9 cellular contexts compared by ENCODE assay signal in the genomic region with DNA sequence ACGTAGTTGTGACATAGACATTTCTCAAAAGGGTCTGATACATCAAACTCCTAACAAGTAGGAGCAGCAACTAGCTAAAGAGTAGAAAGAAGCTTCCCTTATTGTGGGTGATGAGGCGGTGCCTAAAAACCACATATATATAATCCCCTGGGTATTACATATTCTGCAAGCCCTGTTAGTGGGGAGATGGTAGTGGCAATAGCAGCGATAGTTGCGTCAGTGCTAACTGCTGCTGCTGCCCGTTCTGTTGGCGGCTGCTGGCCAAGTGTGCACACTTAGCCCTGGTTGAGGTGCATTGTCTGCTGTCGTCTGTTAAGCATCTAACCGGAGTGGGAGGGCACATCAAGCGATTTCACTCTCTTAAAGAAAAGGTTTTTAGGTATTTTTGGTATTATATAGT. TPM values are rescaled to one million over a fixed set of nuclear protein-coding genes. Genes with fewer than 3 reads are reported as not detected.
DNase-seq lines count a peak whose midpoint lies in the region; ATAC-seq and TF ChIP-seq lines count a peak whose summit lies in the region.
"Had no signal": no experiment of that assay in that cellular context is flagged by ENCODE, and none has a peak within 500 bp of the region (broad histone marks: within the 10 kb centered on the region; RNA-seq: fewer than 3 reads in every experiment).

No MANE protein-coding gene starts in this region.

- H3K36me3 ChIP-seq in cardiac muscle cell (peaks cover 11% of the 10 kb centered on the region), right atrium auricular region (peaks cover 26% of the 10 kb centered on the region), A673 (ENCODE audit: insufficient read depth, low read length, poor library complexity, severe bottlenecking) (peaks cover 3% of the 10 kb centered on the region)

- no peaks in the 10 kb centered on the region for H3K36me3 Mint-ChIP-seq in activated B cell treated with CpG ODN at 0.5 μM for 24 hours (ENCODE audit: low read depth)
- peaks cover 34% of the 10 kb centered on the region for H3K36me3 Mint-ChIP-seq in stimulated activated naive CD8-positive, alpha-beta T cell treated with anti-CD3 and anti-CD28 coated beads, Interleukin-15, Interleukin-2, amounts not matched to agents 100 ng/mL and 50 ng/mL, for 24 hours (ENCODE audit: low read depth)
- H3K36me3 Mint-ChIP-seq in activated CD4-positive, alpha-beta memory T cell treated with anti-CD3 and anti-CD28 coated beads, Interleukin-2, amount 10 ng/mL, durations not matched to agents 7 days and 5 days (ENCODE audit: low read depth) = peaks cover 20% of the 10 kb centered on the region

- H3K27ac ChIP-seq in cardiac muscle cell = peak overlapping the region; percentile 67
- H3K27ac ChIP-seq in right atrium auricular region = no peak overlapping the region
- peak overlapping the region; percentile 62 for H3K27ac ChIP-seq in HL-60 (replicated peaks)
- no peak overlapping the region for H3K27ac ChIP-seq in A673 (ENCODE audit: low read depth, low read length, poor library complexity, severe bottlenecking)

- peak; percentile 96 for ATAC-seq in activated B cell treated with CpG ODN at 0.5 μM for 24 hours (ENCODE audit: low read depth)

- H3K4me1 ChIP-seq in cardiac muscle cell (ENCODE audit: low read depth) (peaks cover 39% of the 10 kb centered on the region), right atrium auricular region (peaks cover 0 to 14% of the 10 kb centered on the region in 2 donors), A673 (ENCODE audit: insufficient read depth, low read length, poor library complexity, severe bottlenecking) (no peaks in the 10 kb centered on the region)

- H3K4me1 Mint-ChIP-seq in activated B cell treated with CpG ODN at 0.5 μM for 24 hours = peaks cover 10% of the 10 kb centered on the region
- peaks cover 51% of the 10 kb centered on the region for H3K4me1 Mint-ChIP-seq in stimulated activated naive CD8-positive, alpha-beta T cell treated with anti-CD3 and anti-CD28 coated beads, Interleukin-15, Interleukin-2, amounts not matched to agents 100 ng/mL and 50 ng/mL, for 24 hours (ENCODE audit: low read depth)
- peaks cover 32% of the 10 kb centered on the region for H3K4me1 Mint-ChIP-seq in activated CD4-positive, alpha-beta memory T cell treated with anti-CD3 and anti-CD28 coated beads, Interleukin-2, amount 10 ng/mL, durations not matched to agents 7 days and 5 days

- no peak overlapping the region for H3K27ac Mint-ChIP-seq in activated B cell treated with CpG ODN at 0.5 μM for 24 hours
- H3K27ac Mint-ChIP-seq in stimulated activated naive CD8-positive, alpha-beta T cell treated with anti-CD3 and anti-CD28 coated beads, Interleukin-15, Interleukin-2, amounts not matched to agents 100 ng/mL and 50 ng/mL, for 24 hours = peak overlapping the region; percentile 7
- H3K27ac Mint-ChIP-seq in activated CD4-positive, alpha-beta memory T cell treated with anti-CD3 and anti-CD28 coated beads, Interleukin-2, amount 10 ng/mL, durations not matched to agents 7 days and 5 days = no peak overlapping the region
- H3K27ac Mint-ChIP-seq: endodermal cell had no signal

- BruUV-seq in A673 (replicated peaks; lab: Mats Ljungman, UMichigan) = no TSS peak

- H3K9me3 Mint-ChIP-seq in activated B cell treated with CpG ODN at 0.5 μM for 24 hours = no peaks in the 10 kb centered on the region
- H3K9me3 Mint-ChIP-seq in stimulated activated naive CD8-positive, alpha-beta T cell treated with anti-CD3 and anti-CD28 coated beads, Interleukin-15, Interleukin-2, amounts not matched to agents 100 ng/mL and 50 ng/mL, for 24 hours = no peaks in the 10 kb centered on the region
- no peaks in the 10 kb centered on the region for H3K9me3 Mint-ChIP-seq in activated CD4-positive, alpha-beta memory T cell treated with anti-CD3 and anti-CD28 coated beads, Interleukin-2, amount 10 ng/mL, durations not matched to agents 7 days and 5 days
- H3K9me3 Mint-ChIP-seq: endodermal cell had no signal

- H3K4me3 Mint-ChIP-seq in activated B cell treated with CpG ODN at 0.5 μM for 24 hours = no peak overlapping the region
- peak overlapping the region; percentile 1 for H3K4me3 Mint-ChIP-seq in stimulated activated naive CD8-positive, alpha-beta T cell treated with anti-CD3 and anti-CD28 coated beads, Interleukin-15, Interleukin-2, amounts not matched to agents 100 ng/mL and 50 ng/mL, for 24 hours
- no peak overlapping the region for H3K4me3 Mint-ChIP-seq in activated CD4-positive, alpha-beta memory T cell treated with anti-CD3 and anti-CD28 coated beads, Interleukin-2, amount 10 ng/mL, durations not matched to agents 7 days and 5 days
- H3K4me3 Mint-ChIP-seq: endodermal cell had no signal

- POLR2A ChIA-PET in activated B cell treated with CpG ODN at 0.5 μM for 24 hours (lab: Charles Lee) = interaction anchor here (1.3 kb wide), 1 partner anchor 9 kb away, joined by 3 read pairs; no protein-coding TSS in a partner anchor
- POLR2A ChIA-PET in activated CD4-positive, alpha-beta memory T cell treated with anti-CD3 and anti-CD28 coated beads, Interleukin-2, amount 10 ng/mL, durations not matched to agents 7 days and 5 days (lab: Charles Lee) = interaction anchor here (1.6 to 3.1 kb wide), 2 partner anchors 18 to 35 kb away, joined by 5 to 13 read pairs; no protein-coding TSS in a partner anchor
- POLR2A ChIA-PET in A673 (lab: Charles Lee; ENCODE audit: low non-redundant PET) = no interaction called here

- TF ChIP-seq CTCF in cardiac muscle cell (IDR thresholded peaks at IDR 0.05; ENCODE audit: low read depth, low read length) (no peak), right atrium auricular region (IDR thresholded peaks at IDR 0.05) (no peak), HL-60 (IDR thresholded peaks at IDR 0.05; ENCODE audit: insufficient read depth, low read length) (no peak), activated B cell treated with CpG ODN at 0.5 μM for 24 hours (IDR thresholded peaks at IDR 0.05) (no peak), A673 (conservative IDR thresholded peaks at IDR 0.05; ENCODE audit: low read depth, low read length) (no peak)

- CTCF ChIA-PET in activated B cell treated with CpG ODN at 0.5 μM for 24 hours (lab: Charles Lee) = no interaction called here
- CTCF ChIA-PET in activated CD4-positive, alpha-beta memory T cell treated with anti-CD3 and anti-CD28 coated beads, Interleukin-2, amount 10 ng/mL, durations not matched to agents 7 days and 5 days (lab: Charles Lee) = interaction anchor here (0.7 kb wide), 1 partner anchor 171 kb away, joined by 4 read pairs; no protein-coding TSS in a partner anchor
- CTCF ChIA-PET in A673 (lab: Charles Lee) = no interaction called here

- intact Hi-C loops in activated B cell treated with CpG ODN at 0.5 μM for 24 hours (cut with micrococcal nuclease) (loop anchor here (5.0 kb wide), 2 partner anchors 35 to 640 kb away; partner anchors contain the start of genes SMARCA2 and VLDLR), A673 (cut with micrococcal nuclease; ENCODE audit: unreplicated experiment) (no loop called here)

- H3K9me3 ChIP-seq in cardiac muscle cell (ENCODE audit: low read depth) (no peaks in the 10 kb centered on the region), right atrium auricular region (no peaks in the 10 kb centered on the region), A673 (ENCODE audit: low read depth, low read length, poor library complexity, severe bottlenecking) (no peaks in the 10 kb centered on the region)

- peaks cover 28% of the 10 kb centered on the region for H3K27me3 Mint-ChIP-seq in activated B cell treated with CpG ODN at 0.5 μM for 24 hours
- H3K27me3 Mint-ChIP-seq in stimulated activated naive CD8-positive, alpha-beta T cell treated with anti-CD3 and anti-CD28 coated beads, Interleukin-15, Interleukin-2, amounts not matched to agents 100 ng/mL and 50 ng/mL, for 24 hours = peaks cover 6% of the 10 kb centered on the region
- H3K27me3 Mint-ChIP-seq in activated CD4-positive, alpha-beta memory T cell treated with anti-CD3 and anti-CD28 coated beads, Interleukin-2, amount 10 ng/mL, durations not matched to agents 7 days and 5 days = no peaks in the 10 kb centered on the region

- no peaks in the 10 kb centered on the region for H3K27me3 ChIP-seq in cardiac muscle cell
- H3K27me3 ChIP-seq in right atrium auricular region = no peaks in the 10 kb centered on the region
- H3K27me3 ChIP-seq in HL-60 (ENCODE audit: insufficient read depth, poor library complexity, severe bottlenecking) = no peaks in the 10 kb centered on the region
- H3K27me3 ChIP-seq in A673 (replicated peaks; ENCODE audit: insufficient read depth, low read depth, low read length, poor library complexity) = no peaks in the 10 kb centered on the region

- DNase-seq in cardiac muscle cell (ENCODE audit: low read depth in 1 of 2, low spot score in 1 of 2) (no peak), right atrium auricular region (ENCODE audit: low spot score) (no peak), HL-60 (ENCODE audit: low read depth in 1 of 2, low spot score in 1 of 2) (peak; percentile 82 to 96), activated B cell treated with CpG ODN at 0.5 μM for 24 hours (peak; percentile 19), GM19238 (ENCODE audit: insufficient read length, low spot score) (no peak), A673 (ENCODE audit: low spot score) (no peak)
- DNase-seq in activated CD4-positive, alpha-beta memory T cell treated with anti-CD3 and anti-CD28 coated beads, Interleukin-2, amount 10 ng/mL, durations not matched to agents 7 days and 5 days = no peak
- DNase-seq: endodermal cell had no signal

- H3K4me3 ChIP-seq in cardiac muscle cell (no peak overlapping the region), right atrium auricular region (no peak overlapping the region), HL-60 (replicated peaks; ENCODE audit: insufficient read depth, low read length) (no peak overlapping the region), A673 (ENCODE audit: low read depth, low read length, poor library complexity, severe bottlenecking) (no peak overlapping the region)

RNA-seq across cellular contexts. Expression of gene VLDLR, which starts 35.8 kb away (rescaled TPM):
- 34.1 and 36.1 TPM in 2 replicates for total RNA-seq in cardiac muscle cell
- polyA plus RNA-seq in cardiac muscle cell = 40.9 and 41.2 TPM in 2 replicates
- 10 to 100 TPM; 45.3 to 66.9 TPM for total RNA-seq in right atrium auricular region
- 1.1 and 1.3 TPM in 2 replicates for total RNA-seq in activated B cell treated with CpG ODN at 0.5 μM for 24 hours
- 10 to 100 TPM; 17.3 to 17.5 TPM for total RNA-seq in activated CD4-positive, alpha-beta memory T cell treated with anti-CD3 and anti-CD28 coated beads, Interleukin-2, amount 10 ng/mL, durations not matched to agents 7 days and 5 days
- 4.5 and 4.8 TPM in 2 replicates for total RNA-seq in A673 (2021)

RNA-seq across cellular contexts. Expression of gene KCNV2, which starts 59.9 kb away (rescaled TPM):
- total RNA-seq in cardiac muscle cell (not detected in 2 replicates), right atrium auricular region (not detected), activated B cell treated with CpG ODN at 0.5 μM for 24 hours (not detected in 2 replicates), A673 (2021) (not detected in 2 replicates)
- 0.49 and 0.81 TPM in 2 replicates for polyA plus RNA-seq in cardiac muscle cell
- total RNA-seq in activated CD4-positive, alpha-beta memory T cell treated with anti-CD3 and anti-CD28 coated beads, Interleukin-2, amount 10 ng/mL, durations not matched to agents 7 days and 5 days = not detected

Comparison
In these comparisons a context has a peak if more than half of its experiments do, and no peak if none do; other contexts are left out.
1. H3K27ac ChIP-seq: peak in cardiac muscle cell (single experiment) and HL-60 (single experiment); none in right atrium auricular region (0 of 2) and A673 (single experiment).
2. DNase-seq: peak in HL-60 (2 of 2) and activated B cell treated with CpG ODN at 0.5 μM for 24 hours (single experiment); none in cardiac muscle cell (0 of 2), right atrium auricular region (single experiment), activated CD4-positive, alpha-beta memory T cell treated with anti-CD3 and anti-CD28 coated beads, Interleukin-2, amount 10 ng/mL, durations not matched to agents 7 days and 5 days (single experiment), GM19238 (single experiment) and A673 (single experiment).